17 cellular contexts compared by ENCODE assay signal in genomic region chr3:74420538-74421128, GRCh38.
DNase-seq lines count a peak whose midpoint lies in the region; ATAC-seq and TF ChIP-seq lines count a peak whose summit lies in the region.
"Had no signal": no experiment of that assay in that cellular context is flagged by ENCODE, and none has a peak within 500 bp of the region (broad histone marks: within the 10 kb centered on the region; RNA-seq: fewer than 3 reads in every experiment).

No MANE protein-coding gene starts in this region.

- H3K23ac ChIP-seq in IMR-90 (ENCODE audit: low read depth, low read length): no peak overlapping the region

- H2AFZ ChIP-seq in GM23248 (no peak overlapping the region), IMR-90 (replicated peaks; ENCODE audit: low read length, poor library complexity) (no peak overlapping the region), osteoblast (ENCODE audit: low read length) (no peak overlapping the region)

- H3K9me3 Mint-ChIP-seq in CD4-positive, alpha-beta memory T cell: peaks cover 0 to 14% (median 7%) of the 10 kb centered on the region in 8 donors
- H3K9me3 Mint-ChIP-seq: H9 had no signal

- H3K36me3 ChIP-seq in GM23248 (ENCODE audit: low read depth) (no peaks in the 10 kb centered on the region), IMR-90 (ENCODE audit: control insufficient read depth, insufficient read depth, low read length) (no peaks in the 10 kb centered on the region), thoracic aorta (no peaks in the 10 kb centered on the region), osteoblast (ENCODE audit: insufficient read depth, low read length) (no peaks in the 10 kb centered on the region)
- no peaks in the 10 kb centered on the region for H3K36me3 ChIP-seq in CD4-positive, alpha-beta memory T cell (ENCODE audit: insufficient read depth, low read length)

- H3F3A ChIP-seq in GM23248 (ENCODE audit: insufficient read depth): peaks cover 6% of the 10 kb centered on the region

- no peak overlapping the region for H4K5ac ChIP-seq in IMR-90 (ENCODE audit: low read depth, low read length)

- no peak overlapping the region for H3K14ac ChIP-seq in IMR-90 (replicated peaks; ENCODE audit: low read depth, low read length)

- CTCF ChIA-PET in IMR-90 (lab: Yijun Ruan, JAX): no interaction called here
- CTCF ChIA-PET in CD4-positive, alpha-beta memory T cell (lab: Charles Lee; ENCODE audit: partially characterized antibody): no interaction called here

- H3K9me1 ChIP-seq in IMR-90 (ENCODE audit: insufficient read depth, low read length): no peaks in the 10 kb centered on the region

- H2BK20ac ChIP-seq in IMR-90 (ENCODE audit: low read depth, low read length): no peak overlapping the region

- BruUV-seq in IMR-90 (replicated peaks; lab: Mats Ljungman, UMichigan): no TSS peak

- ATAC-seq in IMR-90 (ENCODE audit: low read depth): peak; percentile 61; the same call in 1 of the 2 replicates
- ATAC-seq in thoracic aorta (ENCODE audit: insufficient number of reproducible peaks, low FRiP score, low read depth): peak; percentile 40
- no peak for ATAC-seq in HG02610 (IDR thresholded peaks at IDR 0.05; ENCODE audit: unreplicated experiment)
- ATAC-seq: HepG2 had no signal

- H3K4ac ChIP-seq in IMR-90 (ENCODE audit: low read depth, low read length): no peak overlapping the region

- H2AK9ac ChIP-seq in IMR-90 (replicated peaks; ENCODE audit: low read depth, low read length, poor library complexity): no peak overlapping the region

- TF ChIP-seq POLR2A in IMR-90 (IDR thresholded peaks at IDR 0.05; ENCODE audit: low read depth, low read length): no peak

- H2BK5ac ChIP-seq in IMR-90 (ENCODE audit: low read depth, low read length, poor library complexity, severe bottlenecking): no peak overlapping the region

- no peaks in the 10 kb centered on the region for H3K27me3 Mint-ChIP-seq in CD4-positive, alpha-beta memory T cell
- H3K27me3 Mint-ChIP-seq: CD4-positive, alpha-beta T cell had no signal

- H4K8ac ChIP-seq in IMR-90 (ENCODE audit: low read depth in 2 of 2, low read length in 2 of 2): no peak overlapping the region

- no peak overlapping the region for H3K27ac Mint-ChIP-seq in CD4-positive, alpha-beta memory T cell
- H3K27ac Mint-ChIP-seq: CD4-positive, alpha-beta T cell; H9 had no signal

- no peaks in the 10 kb centered on the region for H3K9me2 ChIP-seq in GM23248 (ENCODE audit: insufficient read depth)

- H3K27me3 ChIP-seq in GM23248 (replicated peaks; ENCODE audit: insufficient read depth): no peaks in the 10 kb centered on the region
- no peaks in the 10 kb centered on the region for H3K27me3 ChIP-seq in IMR-90 (ENCODE audit: control insufficient read depth, insufficient read depth, low read length)
- H3K27me3 ChIP-seq in thoracic aorta (replicated peaks; ENCODE audit: insufficient read depth): no peaks in the 10 kb centered on the region
- no peaks in the 10 kb centered on the region for H3K27me3 ChIP-seq in CD4-positive, alpha-beta memory T cell (ENCODE audit: insufficient read depth, low read length)
- H3K27me3 ChIP-seq in osteoblast (ENCODE audit: insufficient read depth, low read length): no peaks in the 10 kb centered on the region

- H3K9ac ChIP-seq in GM23248 (no peak overlapping the region), IMR-90 (ENCODE audit: low read depth, low read length) (no peak overlapping the region)

- no peaks in the 10 kb centered on the region for H3K79me1 ChIP-seq in IMR-90 (ENCODE audit: low read depth in 1 of 2, low read length in 2 of 2)

- H3K4me1 ChIP-seq in GM23248 (ENCODE audit: insufficient read depth) (peaks cover 24% of the 10 kb centered on the region), IMR-90 (ENCODE audit: control insufficient read depth, insufficient read depth, low read length) (0 out of 2 replicates have a peak, but pooled peaks cover 2% of the 10 kb centered on the region), thoracic aorta (ENCODE audit: control insufficient read depth in 1 of 2, low read depth in 2 of 2) (peaks cover 3 to 12% of the 10 kb centered on the region in 2 donors), osteoblast (ENCODE audit: insufficient read depth, low read length) (no peaks in the 10 kb centered on the region)
- H3K4me1 ChIP-seq in CD4-positive, alpha-beta memory T cell (ENCODE audit: insufficient read depth, low read length): no peaks in the 10 kb centered on the region

- no peak overlapping the region for H3K4me2 ChIP-seq in GM23248 (ENCODE audit: unreplicated experiment)
- no peak overlapping the region for H3K4me2 ChIP-seq in IMR-90 (ENCODE audit: low read depth, low read length)
- no peak overlapping the region for H3K4me2 ChIP-seq in osteoblast (ENCODE audit: insufficient read depth, low read length)

- dilution Hi-C loops in IMR-90 (cut with HindIII; ENCODE audit: low sequenced_read_pairs, unreplicated experiment): no loop called here

- WGBS in GM23248 (ENCODE audit: low coverage in 1 of 2, low lambda C conversion rate in 2 of 2, missing lambda C conversion rate in 2 of 2), 2 experiments: 35 to 42% methylated on average over 2 of the region's 2 CpGs
- 80% methylated on average over 1 of the region's 2 CpGs; no CpG with 5 or more reads in 1 of the 2 experiments for WGBS in IMR-90 (ENCODE audit: extremely low coverage in 2 of 2, insufficient read length in 1 of 2), 2 experiments

- no peak overlapping the region for H3K18ac ChIP-seq in IMR-90 (ENCODE audit: low read depth, low read length)

- H4K20me1 ChIP-seq in GM23248 (ENCODE audit: insufficient read depth) (no peaks in the 10 kb centered on the region), IMR-90 (ENCODE audit: insufficient read depth, low read length) (no peaks in the 10 kb centered on the region), osteoblast (ENCODE audit: insufficient read depth, low read length) (no peaks in the 10 kb centered on the region)

- H2AK5ac ChIP-seq in IMR-90 (ENCODE audit: low read depth, low read length): no peak overlapping the region

- TF ChIP-seq RAD21 in IMR-90 (IDR thresholded peaks at IDR 0.05; ENCODE audit: low read length): no peak

- TF ChIP-seq CTCF in IMR-90 (conservative IDR thresholded peaks at IDR 0.05; ENCODE audit: low read depth, low read length): no peak
- no peak for TF ChIP-seq CTCF in thoracic aorta (IDR thresholded peaks at IDR 0.05)
- TF ChIP-seq CTCF in osteoblast (IDR thresholded peaks at IDR 0.05; ENCODE audit: extremely low read depth, low read depth, low read length): no peak

- no peak overlapping the region for H3K56ac ChIP-seq in IMR-90 (ENCODE audit: extremely low read depth, insufficient read depth, low read length)

- POLR2A ChIA-PET in IMR-90 (lab: Charles Lee; ENCODE audit: unreplicated experiment): no interaction called here
- POLR2A ChIA-PET in CD4-positive, alpha-beta memory T cell (lab: Charles Lee; ENCODE audit: partially characterized antibody): no interaction called here

- H3K4me3 Mint-ChIP-seq in CD4-positive, alpha-beta memory T cell: no peak overlapping the region
- H3K4me3 Mint-ChIP-seq: CD4-positive, alpha-beta T cell; H9 had no signal

- no peak overlapping the region for H2BK15ac ChIP-seq in IMR-90 (ENCODE audit: low read depth, low read length)

- no peaks in the 10 kb centered on the region for H3K79me2 ChIP-seq in GM23248 (ENCODE audit: insufficient read depth)
- H3K79me2 ChIP-seq in osteoblast (ENCODE audit: insufficient read depth, low read length): no peaks in the 10 kb centered on the region

- peak; percentile 41 for DNase-seq in GM23248
- no peak for DNase-seq in IMR-90
- peak; percentile 12 for DNase-seq in kidney tubule cell (ENCODE audit: low spot score)
- DNase-seq in thoracic aorta (ENCODE audit: low spot score): no peak
- no peak for DNase-seq in CD4-positive, alpha-beta memory T cell
- DNase-seq in osteoblast (ENCODE audit: insufficient read length, low spot score, missing footprints): no peak
- DNase-seq: ACHN; AML-193; Calu3; CD4-positive, alpha-beta T cell; DMS79 treated with DMSO at 0.1 percent for 48 hours; H9; Kasumi-1; KG1 had no signal

- intact Hi-C loops in IMR-90 (cut with micrococcal nuclease): loop anchor here (10.0 kb wide), 1 partner anchor 194 kb away; the partner anchor contains the start of gene CNTN3
- intact Hi-C loops in CD4-positive, alpha-beta memory T cell (cut with micrococcal nuclease): no loop called here

- H3K36me3 Mint-ChIP-seq in CD4-positive, alpha-beta memory T cell: no peaks in the 10 kb centered on the region

- no peaks in the 10 kb centered on the region for H3K9me3 ChIP-seq in GM23248 (ENCODE audit: low read depth)
- H3K9me3 ChIP-seq in IMR-90 (ENCODE audit: control insufficient read depth, insufficient read depth, low read length): no peaks in the 10 kb centered on the region
- no peaks in the 10 kb centered on the region for H3K9me3 ChIP-seq in thoracic aorta
- H3K9me3 ChIP-seq in CD4-positive, alpha-beta memory T cell (ENCODE audit: control insufficient read depth in 1 of 2, low read length in 2 of 2): no peaks in the 10 kb centered on the region
- peaks cover 2% of the 10 kb centered on the region for H3K9me3 ChIP-seq in osteoblast (ENCODE audit: low read depth, low read length)

- H3K4me3 ChIP-seq in GM23248 (no peak overlapping the region), IMR-90 (ENCODE audit: insufficient read depth, low read depth, low read length) (no peak overlapping the region), thoracic aorta (no peak overlapping the region), osteoblast (ENCODE audit: insufficient read depth, low read length) (no peak overlapping the region)
- no peak overlapping the region for H3K4me3 ChIP-seq in CD4-positive, alpha-beta memory T cell (ENCODE audit: low read length in 2 of 2)

- H3K27ac ChIP-seq in GM23248: no peak overlapping the region
- no peak overlapping the region for H3K27ac ChIP-seq in IMR-90 (ENCODE audit: insufficient read depth, low read length)
- H3K27ac ChIP-seq in thoracic aorta: peak overlapping the region; percentile 29 to 63
- no peak overlapping the region for H3K27ac ChIP-seq in CD4-positive, alpha-beta memory T cell (ENCODE audit: low read depth, low read length)
- H3K27ac ChIP-seq in osteoblast (ENCODE audit: low read depth, low read length): no peak overlapping the region
- H3K27ac ChIP-seq: C4-2B had no signal

- no peak overlapping the region for H4K91ac ChIP-seq in IMR-90 (ENCODE audit: insufficient read depth, low read depth, low read length)

- H2BK120ac ChIP-seq in IMR-90 (ENCODE audit: low read depth, low read length): no peak overlapping the region

- no peaks in the 10 kb centered on the region for H3K4me1 Mint-ChIP-seq in CD4-positive, alpha-beta memory T cell

- in situ Hi-C loops in GM23248 (cut with MboI): no loop called here
- in situ Hi-C loops in IMR-90 (cut with MboI; ENCODE audit: low sequenced_read_pairs): no loop called here

TF ChIP-seq in IMR-90, 13 proteins besides CTCF, POLR2A, EP300 and RAD21 (continues in another document):
- TF ChIP-seq MAZ (IDR thresholded peaks at IDR 0.05; ENCODE audit: borderline replicate concordance, low read depth, low read length) (no peak), RFX5 (IDR thresholded peaks at IDR 0.05; ENCODE audit: low read depth, low read length) (no peak), MAFK (IDR thresholded peaks at IDR 0.05; ENCODE audit: low read depth, low read length) (no peak), FOS (IDR thresholded peaks at IDR 0.05; ENCODE audit: low read depth, low read length) (no peak), SMC3 (IDR thresholded peaks at IDR 0.05; ENCODE audit: low read depth, low read length) (no peak), CEBPB (IDR thresholded peaks at IDR 0.05; ENCODE audit: low read depth, low read length) (no peak), CHD1 (IDR thresholded peaks at IDR 0.05; ENCODE audit: low read depth, low read length) (no peak)

Comparison
In these comparisons a context has a peak if more than half of its experiments do, and no peak if none do; other contexts are left out.
1. DNase-seq: peak in GM23248 (single experiment) and kidney tubule cell (single experiment); none in IMR-90 (single experiment), thoracic aorta (single experiment), CD4-positive, alpha-beta memory T cell (0 of 5) and osteoblast (single experiment).
2. H3K27ac ChIP-seq: peak in thoracic aorta (2 of 2); none in GM23248 (single experiment), IMR-90 (single experiment), CD4-positive, alpha-beta memory T cell (single experiment) and osteoblast (single experiment).